ENCODE assay signal across 12 cellular contexts in genomic region chr20:57464642-57465211, GRCh38.
DNase-seq lines count a peak whose midpoint lies in the region; ATAC-seq and TF ChIP-seq lines count a peak whose summit lies in the region.
"Had no signal": no experiment of that assay in that cellular context is flagged by ENCODE, and none has a peak within 500 bp of the region (broad histone marks: within the 10 kb centered on the region; RNA-seq: fewer than 3 reads in every experiment).

No MANE protein-coding gene starts in this region.

- no peak for ATAC-seq in activated naive CD8-positive, alpha-beta T cell treated with anti-CD3 and anti-CD28 coated beads, Interleukin-2, amount 50 U/mL, for 24 hours
- ATAC-seq in upper lobe of left lung (ENCODE audit: low FRiP score in 2 of 2), result peak; percentile 38 to 64

- no peaks in the 10 kb centered on the region for H3F3A ChIP-seq in OCI-LY1 (ENCODE audit: insufficient read depth, low read length)

- H3K27ac ChIP-seq in OCI-LY1 (ENCODE audit: low read depth, low read length, poor library complexity, severe bottlenecking) (peak overlapping the region; percentile 0), esophagus muscularis mucosa (replicated peaks in 1 of 4) (peak overlapping the region in 3 of 4 donors; percentile 53 to 55 (median 54)), upper lobe of left lung (peak overlapping the region in 1 of 4 donors; percentile 32)
- H3K27ac ChIP-seq: epithelial cell of prostate had no signal

- no peaks in the 10 kb centered on the region for H3K36me3 ChIP-seq in OCI-LY1 (ENCODE audit: insufficient read depth, low read length)
- H3K36me3 ChIP-seq in esophagus muscularis mucosa, result no peaks in the 10 kb centered on the region
- H3K36me3 ChIP-seq in upper lobe of left lung, result no peaks in the 10 kb centered on the region

- no peak overlapping the region for H3K4me3 Mint-ChIP-seq in activated naive CD8-positive, alpha-beta T cell treated with anti-CD3 and anti-CD28 coated beads, Interleukin-2, amount 50 U/mL, for 24 hours
- no peak overlapping the region for H3K4me3 Mint-ChIP-seq in activated naive CD8-positive, alpha-beta T cell treated with anti-CD3 and anti-CD28 coated beads for 36 hours
- H3K4me3 Mint-ChIP-seq: CD8-positive, alpha-beta memory T cell; stimulated activated naive CD8-positive, alpha-beta T cell treated with anti-CD3 and anti-CD28 coated beads, Interleukin-15, Interleukin-2, amounts not matched to agents 100 ng/mL and 50 ng/mL, for 24 hours had no signal

- no peaks in the 10 kb centered on the region for H3K27me3 ChIP-seq in OCI-LY1 (ENCODE audit: insufficient read depth, low read length)
- H3K27me3 ChIP-seq in esophagus muscularis mucosa, result no peaks in the 10 kb centered on the region
- no peaks in the 10 kb centered on the region for H3K27me3 ChIP-seq in upper lobe of left lung

- no peaks in the 10 kb centered on the region for H3K9me3 Mint-ChIP-seq in activated naive CD8-positive, alpha-beta T cell treated with anti-CD3 and anti-CD28 coated beads, Interleukin-2, amount 50 U/mL, for 24 hours
- no peaks in the 10 kb centered on the region for H3K9me3 Mint-ChIP-seq in activated naive CD8-positive, alpha-beta T cell treated with anti-CD3 and anti-CD28 coated beads for 36 hours
- H3K9me3 Mint-ChIP-seq: CD8-positive, alpha-beta memory T cell; stimulated activated naive CD8-positive, alpha-beta T cell treated with anti-CD3 and anti-CD28 coated beads, Interleukin-15, Interleukin-2, amounts not matched to agents 100 ng/mL and 50 ng/mL, for 24 hours had no signal

- H3K27me3 Mint-ChIP-seq in activated naive CD8-positive, alpha-beta T cell treated with anti-CD3 and anti-CD28 coated beads, Interleukin-2, amount 50 U/mL, for 24 hours, result no peaks in the 10 kb centered on the region
- no peaks in the 10 kb centered on the region for H3K27me3 Mint-ChIP-seq in activated naive CD8-positive, alpha-beta T cell treated with anti-CD3 and anti-CD28 coated beads for 36 hours
- H3K27me3 Mint-ChIP-seq: stimulated activated naive CD8-positive, alpha-beta T cell treated with anti-CD3 and anti-CD28 coated beads, Interleukin-15, Interleukin-2, amounts not matched to agents 100 ng/mL and 50 ng/mL, for 24 hours had no signal

- DNase-seq in activated naive CD8-positive, alpha-beta T cell treated with anti-CD3 and anti-CD28 coated beads, Interleukin-2, amount 50 U/mL, for 24 hours, result no peak
- DNase-seq in activated naive CD8-positive, alpha-beta T cell treated with anti-CD3 and anti-CD28 coated beads for 36 hours, result no peak
- no peak for DNase-seq in esophagus muscularis mucosa (ENCODE audit: extremely low spot score)
- DNase-seq in upper lobe of left lung, result peak in 1 of 2 donors; percentile 60
- no peak for DNase-seq in NCI-H2196 treated with DMSO at 0.1 percent for 48 hours (lab: John Stamatoyannopoulos, UW; ENCODE audit: unreplicated experiment)
- DNase-seq in stimulated activated CD4-positive, alpha-beta T cell treated with anti-CD3 and anti-CD28 coated beads, Interleukin-2, amount 100 ng/mL, for 48 hours, result no peak
- DNase-seq in stimulated activated CD4-positive, alpha-beta T cell treated with anti-CD3 and anti-CD28 coated beads, Interleukin-2, amount 100 ng/mL, for 24 hours, result no peak
- DNase-seq: nucleus accumbens had no signal

- no peak overlapping the region for H3K4me2 ChIP-seq in OCI-LY1 (ENCODE audit: low read length)

- peaks cover 49% of the 10 kb centered on the region for H3K4me1 ChIP-seq in OCI-LY1 (ENCODE audit: insufficient read depth, low read length, severe bottlenecking)
- H3K4me1 ChIP-seq in esophagus muscularis mucosa, result peaks cover 17 to 67% (median 49%) of the 10 kb centered on the region in 4 donors
- no peaks in the 10 kb centered on the region for H3K4me1 ChIP-seq in upper lobe of left lung

- H3K4me3 ChIP-seq in OCI-LY1 (ENCODE audit: low read depth, low read length, poor library complexity, severe bottlenecking) (no peak overlapping the region), esophagus muscularis mucosa (no peak overlapping the region), upper lobe of left lung (no peak overlapping the region)

- peak; percentile 48 for TF ChIP-seq CTCF in OCI-LY1 (IDR thresholded peaks at IDR 0.05; ENCODE audit: low read length)
- peak in 2 of 3 experiments; percentile 22 to 52 for TF ChIP-seq CTCF in esophagus muscularis mucosa (IDR thresholded peaks at IDR 0.05)
- peak; percentile 8 to 59 (median 39) for TF ChIP-seq CTCF in upper lobe of left lung (IDR thresholded peaks at IDR 0.05)

- H4K20me1 ChIP-seq in OCI-LY1 (ENCODE audit: insufficient read depth, low read length), result no peaks in the 10 kb centered on the region

- H3K36me3 Mint-ChIP-seq in activated naive CD8-positive, alpha-beta T cell treated with anti-CD3 and anti-CD28 coated beads, Interleukin-2, amount 50 U/mL, for 24 hours (ENCODE audit: low read depth), result no peaks in the 10 kb centered on the region
- H3K36me3 Mint-ChIP-seq in activated naive CD8-positive, alpha-beta T cell treated with anti-CD3 and anti-CD28 coated beads for 36 hours, result no peaks in the 10 kb centered on the region
- H3K36me3 Mint-ChIP-seq: CD8-positive, alpha-beta memory T cell had no signal

- no peak overlapping the region for H3K9ac ChIP-seq in OCI-LY1 (ENCODE audit: low read length)

- no peak for TF ChIP-seq EP300 in esophagus muscularis mucosa (IDR thresholded peaks at IDR 0.05)
- no peak for TF ChIP-seq EP300 in upper lobe of left lung (IDR thresholded peaks at IDR 0.05)

- H2AFZ ChIP-seq in OCI-LY1 (ENCODE audit: low read length), result no peak overlapping the region

- H3K27ac Mint-ChIP-seq in activated naive CD8-positive, alpha-beta T cell treated with anti-CD3 and anti-CD28 coated beads, Interleukin-2, amount 50 U/mL, for 24 hours, result peak overlapping the region; percentile 73
- no peak overlapping the region for H3K27ac Mint-ChIP-seq in activated naive CD8-positive, alpha-beta T cell treated with anti-CD3 and anti-CD28 coated beads for 36 hours
- H3K27ac Mint-ChIP-seq: CD8-positive, alpha-beta memory T cell; stimulated activated naive CD8-positive, alpha-beta T cell treated with anti-CD3 and anti-CD28 coated beads, Interleukin-15, Interleukin-2, amounts not matched to agents 100 ng/mL and 50 ng/mL, for 24 hours had no signal

- H3K79me2 ChIP-seq in OCI-LY1 (ENCODE audit: insufficient read depth, low read length), result no peaks in the 10 kb centered on the region

- no peaks in the 10 kb centered on the region for H3K4me1 Mint-ChIP-seq in activated naive CD8-positive, alpha-beta T cell treated with anti-CD3 and anti-CD28 coated beads, Interleukin-2, amount 50 U/mL, for 24 hours
- H3K4me1 Mint-ChIP-seq in activated naive CD8-positive, alpha-beta T cell treated with anti-CD3 and anti-CD28 coated beads for 36 hours, result no peaks in the 10 kb centered on the region
- H3K4me1 Mint-ChIP-seq: CD8-positive, alpha-beta memory T cell had no signal

- intact Hi-C loops in esophagus muscularis mucosa (cut with DNase I), result no loop called here

- no peaks in the 10 kb centered on the region for H3K9me3 ChIP-seq in OCI-LY1 (ENCODE audit: low read length)
- no peaks in the 10 kb centered on the region for H3K9me3 ChIP-seq in esophagus muscularis mucosa
- no peaks in the 10 kb centered on the region for H3K9me3 ChIP-seq in upper lobe of left lung

- TF ChIP-seq POLR2A in esophagus muscularis mucosa (IDR thresholded peaks at IDR 0.05; ENCODE audit: low read depth), result no peak
- no peak for TF ChIP-seq POLR2A in upper lobe of left lung (IDR thresholded peaks at IDR 0.05)

- WGBS in esophagus muscularis mucosa, result 77% methylated on average over 13 of the region's 13 CpGs
- WGBS in upper lobe of left lung, 2 donors, result 74 to 100% methylated on average over 2 to 13 of the region's 13 CpGs

- H3K9me2 ChIP-seq in OCI-LY1 (ENCODE audit: low read depth, low read length), result no peaks in the 10 kb centered on the region
